14 cellular contexts compared by ENCODE assay signal in genomic region chr4:183140911-183141320, GRCh38. TPM values are rescaled to one million over a fixed set of nuclear protein-coding genes. Genes with fewer than 3 reads are reported as not detected.
DNase-seq lines count a peak whose midpoint lies in the region; TF ChIP-seq lines count a peak whose summit lies in the region.
"Had no signal": no experiment of that assay in that cellular context is flagged by ENCODE, and none has a peak within 500 bp of the region (broad histone marks: within the 10 kb centered on the region; RNA-seq: fewer than 3 reads in every experiment).

No MANE protein-coding gene starts in this region.

- in situ Hi-C loops in G401 (cut with HindIII; ENCODE audit: low sequenced_read_pairs) = no loop called here

- H4K5ac ChIP-seq in mesendoderm (ENCODE audit: low read length) = no peak overlapping the region

- no peak overlapping the region for H3K18ac ChIP-seq in mesendoderm (ENCODE audit: low read length)

- peaks cover 60% of the 10 kb centered on the region for H3K79me2 ChIP-seq in mesendoderm (ENCODE audit: control insufficient read depth, insufficient read depth, low read length)

- no peak overlapping the region for H4K8ac ChIP-seq in mesendoderm (ENCODE audit: low read depth, low read length)

- no CpG with 5 or more reads among the region's 2 CpGs for WGBS in mesendoderm (ENCODE audit: extremely low coverage, insufficient coverage, low lambda C conversion rate)

- H3K27me3 ChIP-seq in mesendoderm (ENCODE audit: insufficient read depth, low read length, poor library complexity) (no peaks in the 10 kb centered on the region), left ventricle myocardium inferior (ENCODE audit: low read depth) (no peaks in the 10 kb centered on the region)
- H3K27me3 ChIP-seq: uterus had no signal

- H3K36me3 ChIP-seq in mesendoderm (ENCODE audit: control insufficient read depth, insufficient read depth, low read length) (no peaks in the 10 kb centered on the region), left ventricle myocardium inferior (no peaks in the 10 kb centered on the region)
- H3K36me3 ChIP-seq: lower lobe of right lung, uterus had no signal

- H3K4me3 ChIP-seq in cardiac fibroblast (replicated peaks in 1 of 2; ENCODE audit: low read depth in 2 of 2, low read length in 2 of 2) (no peak overlapping the region), mesendoderm (ENCODE audit: low read length) (no peak overlapping the region), left ventricle myocardium inferior (no peak overlapping the region)
- H3K4me3 ChIP-seq: lower lobe of right lung, uterus had no signal

- intact Hi-C loops in left ventricle myocardium inferior (cut with micrococcal nuclease) = no loop called here

- no peak overlapping the region for H3K9ac ChIP-seq in mesendoderm (ENCODE audit: low read length)

- H3K4me1 ChIP-seq in mesendoderm (ENCODE audit: control insufficient read depth, low read depth, low read length) (peaks cover 7% of the 10 kb centered on the region), left ventricle myocardium inferior (peaks cover 73% of the 10 kb centered on the region)

- no peak overlapping the region for H2BK5ac ChIP-seq in mesendoderm (ENCODE audit: low read length)

- no peak overlapping the region for H2BK120ac ChIP-seq in mesendoderm (ENCODE audit: low read depth, low read length)

- H2AK5ac ChIP-seq in mesendoderm (ENCODE audit: low read length) = no peak overlapping the region

- DNase-seq in EH (ENCODE audit: low read depth) (peak; percentile 92), M059J (ENCODE audit: low read depth) (peak; percentile 86), cardiac fibroblast (ENCODE audit: low read depth in 2 of 2) (peak; percentile 39 to 86), mesendoderm (peak; percentile 50), HPDE6-E6E7 (ENCODE audit: extremely low spot score) (no peak), OCI-M1 (lab: John Stamatoyannopoulos, UW) (no peak), left ventricle myocardium inferior (no peak), G401 (ENCODE audit: low spot score) (no peak)
- DNase-seq: activated naive CD4-positive, alpha-beta T cell; CD4-positive, alpha-beta T cell; lower lobe of right lung; NCI-H2081 treated with DMSO at 0.1 percent for 48 hours; stimulated activated naive CD4-positive, alpha-beta T cell; uterus had no signal

- no peak overlapping the region for H3K23ac ChIP-seq in mesendoderm (ENCODE audit: low read length)

- H3K9me3 ChIP-seq in left ventricle myocardium inferior (replicated peaks) = no peaks in the 10 kb centered on the region
- H3K9me3 ChIP-seq: lower lobe of right lung, uterus had no signal

- H3K56ac ChIP-seq in mesendoderm (ENCODE audit: low read length) = no peak overlapping the region

- no peak overlapping the region for H3K27ac ChIP-seq in mesendoderm (ENCODE audit: low read depth, low read length)
- no peak overlapping the region for H3K27ac ChIP-seq in left ventricle myocardium inferior (replicated peaks)
- H3K27ac ChIP-seq: lower lobe of right lung, uterus had no signal

- TF ChIP-seq CTCF in cardiac fibroblast (IDR thresholded peaks at IDR 0.05; ENCODE audit: low read depth, low read length) = no peak
- TF ChIP-seq CTCF in left ventricle myocardium inferior (IDR thresholded peaks at IDR 0.05; ENCODE audit: borderline replicate concordance) = no peak

- H3K79me1 ChIP-seq in mesendoderm (ENCODE audit: low read length) = peaks cover 7% of the 10 kb centered on the region

- H3K4me2 ChIP-seq in mesendoderm (ENCODE audit: low read length) = no peak overlapping the region

- no peak overlapping the region for H3K4ac ChIP-seq in mesendoderm (ENCODE audit: low read depth, low read length)

- H2BK15ac ChIP-seq in mesendoderm (replicated peaks; ENCODE audit: low read depth) = no peak overlapping the region

RNA-seq across cellular contexts. Expression of gene WWC2, which starts 41.9 kb away (rescaled TPM):
- 9.0 and 16.7 TPM in 2 replicates for total RNA-seq in M059J (2014; rRNA removed; shearing (Covaris generic))
- polyA plus RNA-seq in mesendoderm (2013, experiment 1 of 2) = 44.3 TPM
- polyA plus RNA-seq in mesendoderm (2013, experiment 2 of 2) = 44.8 TPM
- 42.3 TPM for total RNA-seq in left ventricle myocardium inferior
- 11.9 and 15.9 TPM in 2 replicates for total RNA-seq in G401 (2014; rRNA removed; shearing (Covaris generic))

Comparison
In these comparisons a context has a peak if more than half of its experiments do, and no peak if none do; other contexts are left out.
1. DNase-seq: peak in EH (single experiment), M059J (single experiment), cardiac fibroblast (2 of 2) and mesendoderm (single experiment); none in HPDE6-E6E7 (single experiment), OCI-M1 (single experiment), left ventricle myocardium inferior (single experiment) and G401 (single experiment).